Comparison of ENCODE assay signal across 11 cellular contexts in genomic region chr2:234611209-234611608, GRCh38.
DNase-seq lines count a peak whose midpoint lies in the region; ATAC-seq, FAIRE-seq and TF ChIP-seq lines count a peak whose summit lies in the region.
"Had no signal": no experiment of that assay in that cellular context is flagged by ENCODE, and none has a peak within 500 bp of the region (broad histone marks: within the 10 kb centered on the region; RNA-seq: fewer than 3 reads in every experiment).

No MANE protein-coding gene starts in this region.

- no peak for FAIRE-seq in A549 (lab: Jason Lieb, UNC)

- WGBS in A549 (ENCODE audit: missing lambda C conversion rate): 5% methylated on average over 1 of the region's 1 CpG

- H3K9me3 ChIP-seq in A549 (peaks cover 17% of the 10 kb centered on the region; the same call in 1 of the 3 replicates), PC-3 (ENCODE audit: low read length) (no peaks in the 10 kb centered on the region)

- H3K36me3 ChIP-seq in PC-3 (ENCODE audit: low read depth, low read length): no peaks in the 10 kb centered on the region

- intact Hi-C loops in PC-3 (cut with micrococcal nuclease): no loop called here
- intact Hi-C loops in left cardiac atrium (cut with DNase I): no loop called here

- POLR2A ChIA-PET in A549 (lab: Yijun Ruan, JAX) (no interaction called here), PC-3 (lab: Charles Lee; ENCODE audit: unreplicated experiment) (interaction anchor here (0.6 kb wide), 1 partner anchor 79 kb away, joined by 5 read pairs; no protein-coding TSS in a partner anchor)

- H3F3A ChIP-seq in PC-3 (ENCODE audit: low read length, unreplicated experiment): no peaks in the 10 kb centered on the region

- H3K27me3 ChIP-seq in PC-3 (ENCODE audit: low read length): no peaks in the 10 kb centered on the region

- no peaks in the 10 kb centered on the region for H4K20me1 ChIP-seq in PC-3 (ENCODE audit: low read length)

- H3K79me2 ChIP-seq in PC-3 (ENCODE audit: low read length): no peaks in the 10 kb centered on the region

- H3K4me2 ChIP-seq in A549: no peak overlapping the region
- H3K4me2 ChIP-seq in PC-3 (ENCODE audit: low read length): no peak overlapping the region

- no peak overlapping the region for H2AFZ ChIP-seq in PC-3 (ENCODE audit: low read length)

- DNase-seq in A549 (ENCODE audit: low read depth in 1 of 2, low spot score in 1 of 2) (peak; percentile 6 to 14), GM12864 (ENCODE audit: low read depth) (no peak), PC-3 (no peak), fibroblast of mammary gland (ENCODE audit: low read depth) (no peak), AG08395 (ENCODE audit: low spot score) (no peak), NCI-H345 (lab: John Stamatoyannopoulos, UW) (no peak), left cardiac atrium (no peak)
- DNase-seq: activated CD4-positive, alpha-beta T cell treated with anti-CD3 and anti-CD28 coated beads, Interleukin-2, amount 50 U/mL, for 1 hour; activated naive CD4-positive, alpha-beta T cell treated with anti-CD3 and anti-CD28 coated beads for 36 hours; NCI-H2171 treated with DMSO at 0.1 percent for 48 hours had no signal

- no peak for TF ChIP-seq EP300 in A549 (IDR thresholded peaks at IDR 0.05)

- H3K4me3 ChIP-seq in A549 (no peak overlapping the region), GM12864 (ENCODE audit: low read depth, low read length) (no peak overlapping the region), PC-3 (ENCODE audit: low read length) (no peak overlapping the region), fibroblast of mammary gland (ENCODE audit: control insufficient read depth, low read depth, low read length) (no peak overlapping the region)

- TF ChIP-seq POLR2A in A549 (IDR thresholded peaks at IDR 0.05; ENCODE audit: low read length): no peak

- TF ChIP-seq RAD21 in A549 (conservative IDR thresholded peaks at IDR 0.05 in 1 of 2, IDR thresholded peaks at IDR 0.05 in 1 of 2): peak in 1 of 2 experiments; percentile 30; a peak in 2 of 5 replicates

- no TSS peak for BruUV-seq in PC-3 (replicated peaks; lab: Mats Ljungman, UMichigan)

- ATAC-seq in A549 (0 out of 6 replicates have a peak, but pooled peaks of 1 of the 2 experiments have one; percentile 42), PC-3 (no peak), HG03378 (IDR thresholded peaks at IDR 0.05; ENCODE audit: unreplicated experiment) (no peak), left cardiac atrium (no peak)

- H3K9me2 ChIP-seq in PC-3 (replicated peaks; ENCODE audit: low read length): no peaks in the 10 kb centered on the region

- no peak overlapping the region for H3K27ac ChIP-seq in A549
- no peak overlapping the region for H3K27ac ChIP-seq in PC-3 (ENCODE audit: low read length)

- H3K4me1 ChIP-seq in A549: no peaks in the 10 kb centered on the region
- no peaks in the 10 kb centered on the region for H3K4me1 ChIP-seq in PC-3 (ENCODE audit: insufficient read depth, low read length)

- TF ChIP-seq CTCF in A549 (IDR thresholded peaks at IDR 0.05): no peak
- TF ChIP-seq CTCF in GM12864 (IDR thresholded peaks at IDR 0.05; ENCODE audit: low read depth, low read length, missing control alignments): peak; percentile 55
- TF ChIP-seq CTCF in PC-3 (conservative IDR thresholded peaks at IDR 0.05; ENCODE audit: low read depth, low read length): peak; percentile 53
- peak; percentile 35 for TF ChIP-seq CTCF in fibroblast of mammary gland (conservative IDR thresholded peaks at IDR 0.05; ENCODE audit: control insufficient read depth, insufficient read depth, low read depth, low read length)

- CTCF ChIA-PET in A549 (lab: Yijun Ruan, JAX) (interaction anchor here (0.6 to 1.0 kb wide), 5 partner anchors 9 to 496 kb away, joined by 3 to 4 read pairs (median 3); no protein-coding TSS in a partner anchor), PC-3 (lab: Charles Lee) (interaction anchor here (0.9 kb wide), 1 partner anchor 65 kb away, joined by 3 read pairs; no protein-coding TSS in a partner anchor)

- H3K9ac ChIP-seq in PC-3 (ENCODE audit: low read length): no peak overlapping the region

TF ChIP-seq in A549, 52 proteins besides CTCF, POLR2A, EP300 and RAD21:
- TF ChIP-seq ELK1 (IDR thresholded peaks at IDR 0.05; ENCODE audit: low read depth, low read length) (no peak), TFCP2L1 (CRISPR knock-in tag; IDR thresholded peaks at IDR 0.05) (no peak), NFE2L2 (conservative IDR thresholded peaks at IDR 0.05; ENCODE audit: low read length) (no peak), RARB (CRISPR knock-in tag; IDR thresholded peaks at IDR 0.05) (no peak), USF2 (IDR thresholded peaks at IDR 0.05) (no peak), BCL3 (IDR thresholded peaks at IDR 0.05) (no peak), ATOH8 (CRISPR knock-in tag; IDR thresholded peaks at IDR 0.05; ENCODE audit: low read depth) (no peak), SREBF2 (IDR thresholded peaks at IDR 0.05) (no peak), KDM5A (IDR thresholded peaks at IDR 0.05) (no peak)

Comparison
In these comparisons a context has a peak if more than half of its experiments do, and no peak if none do; other contexts are left out.
1. DNase-seq: peak in A549 (2 of 2); none in GM12864 (single experiment), PC-3 (single experiment), fibroblast of mammary gland (single experiment), AG08395 (single experiment), NCI-H345 (single experiment) and left cardiac atrium (single experiment).